11 cellular contexts compared by ENCODE assay signal in genomic region chr14:63874223-63874622, GRCh38. TPM values are rescaled to one million over a fixed set of nuclear protein-coding genes. Genes with fewer than 3 reads are reported as not detected.
A peak's percentile ranks its signal among the peaks of the same experiment; 100 is the strongest.
DNase-seq lines count a peak whose midpoint lies in the region; ATAC-seq and TF ChIP-seq lines count a peak whose summit lies in the region.
"Had no signal": no experiment of that assay in that cellular context is flagged by ENCODE, and none has a peak within 500 bp of the region (broad histone marks: within the 10 kb centered on the region; RNA-seq: fewer than 3 reads in every experiment).

No MANE protein-coding gene starts in this region.

- H3K36me3 ChIP-seq in heart right ventricle = no peaks in the 10 kb centered on the region
- H3K36me3 ChIP-seq in esophagus muscularis mucosa = no peaks in the 10 kb centered on the region
- no peaks in the 10 kb centered on the region for H3K36me3 ChIP-seq in neural cell (ENCODE audit: insufficient read depth, low read length)

- no peaks in the 10 kb centered on the region for H3K9me2 ChIP-seq in neural cell (ENCODE audit: insufficient read depth, low read length)

- H2AFZ ChIP-seq in neural cell (ENCODE audit: low read depth, low read length) = peak overlapping the region; percentile 24

- H3K79me2 ChIP-seq in neural cell (replicated peaks; ENCODE audit: insufficient read depth, low read length) = peaks cover 62% of the 10 kb centered on the region

- DNase-seq in heart right ventricle = no peak
- DNase-seq in left cardiac atrium = no peak
- DNase-seq in esophagus muscularis mucosa (ENCODE audit: extremely low spot score) = no peak
- DNase-seq in effector CD4-positive, alpha-beta T cell = no peak
- DNase-seq in NCI-H82 treated with DMSO at 0.1 percent for 48 hours (lab: John Stamatoyannopoulos, UW; ENCODE audit: unreplicated experiment) = no peak
- DNase-seq in NCI-H748 treated with DMSO at 0.1 percent for 48 hours (lab: John Stamatoyannopoulos, UW) = no peak
- DNase-seq: DMS79; NCI-H2171 treated with DMSO at 0.1 percent for 48 hours; stimulated activated CD4-positive, alpha-beta T cell treated with anti-CD3 and anti-CD28 coated beads, Interleukin-4, amount 100 ng/mL, for 24 hours had no signal

- TF ChIP-seq CTCF in heart right ventricle (IDR thresholded peaks at IDR 0.05) (no peak), esophagus muscularis mucosa (IDR thresholded peaks at IDR 0.05) (no peak), neural cell (IDR thresholded peaks at IDR 0.05; ENCODE audit: poor library complexity, severe bottlenecking) (no peak)

- ATAC-seq in heart right ventricle (peak in 6 of 8 donors; percentile 25 to 64 (median 46)), left cardiac atrium (no peak), GM18511 (IDR thresholded peaks at IDR 0.05; ENCODE audit: unreplicated experiment) (no peak)

- H3K27ac ChIP-seq in heart right ventricle (peak overlapping the region; percentile 2 to 92 (median 76)), esophagus muscularis mucosa (replicated peaks in 1 of 4) (peak overlapping the region; percentile 42 to 54 (median 51)), neural cell (ENCODE audit: low read length) (peak overlapping the region; percentile 67)

- H3K4me2 ChIP-seq in neural cell (ENCODE audit: low read length) = no peak overlapping the region

- H3K27me3 ChIP-seq in heart right ventricle (no peaks in the 10 kb centered on the region), esophagus muscularis mucosa (no peaks in the 10 kb centered on the region), neural cell (ENCODE audit: insufficient read depth, low read depth, low read length) (no peaks in the 10 kb centered on the region)

- 27 to 37% methylated on average over 3 of the region's 3 CpGs for WGBS in heart right ventricle, 2 donors
- 70% methylated on average over 3 of the region's 3 CpGs for WGBS in esophagus muscularis mucosa

- H3K9ac ChIP-seq in neural cell (ENCODE audit: low read length) = peak overlapping the region; percentile 36

- TF ChIP-seq EP300 in esophagus muscularis mucosa (IDR thresholded peaks at IDR 0.05) (no peak), neural cell (conservative IDR thresholded peaks at IDR 0.05; ENCODE audit: poor library complexity, severe bottlenecking) (peak; percentile 31)

- no peak for TF ChIP-seq POLR2A in esophagus muscularis mucosa (IDR thresholded peaks at IDR 0.05; ENCODE audit: low read depth)

- intact Hi-C loops in heart right ventricle (cut with DNase I) = loop anchor here in 1 of 10 donors (2.0 kb wide), 1 partner anchor 19 kb away; no protein-coding TSS in a partner anchor
- intact Hi-C loops in left cardiac atrium (cut with DNase I) = no loop called here
- intact Hi-C loops in esophagus muscularis mucosa (cut with DNase I) = loop anchor here (2.0 kb wide), 1 partner anchor 15 kb away; no protein-coding TSS in a partner anchor

- H3K4me3 ChIP-seq in heart right ventricle (no peak overlapping the region), esophagus muscularis mucosa (no peak overlapping the region), neural cell (ENCODE audit: low read length) (no peak overlapping the region)

- no peaks in the 10 kb centered on the region for H4K20me1 ChIP-seq in neural cell (ENCODE audit: insufficient read depth)

- no peaks in the 10 kb centered on the region for H3K9me3 ChIP-seq in heart right ventricle
- no peaks in the 10 kb centered on the region for H3K9me3 ChIP-seq in esophagus muscularis mucosa
- no peaks in the 10 kb centered on the region for H3K9me3 ChIP-seq in neural cell (ENCODE audit: low read length)

- H3F3A ChIP-seq in neural cell (ENCODE audit: insufficient read depth, low read length, poor library complexity, severe bottlenecking) = no peaks in the 10 kb centered on the region

- peaks cover 4 to 74% (median 52%) of the 10 kb centered on the region in 9 donors for H3K4me1 ChIP-seq in heart right ventricle
- H3K4me1 ChIP-seq in esophagus muscularis mucosa = peaks cover 47 to 58% (median 54%) of the 10 kb centered on the region in 4 donors

- TF ChIP-seq RAD21 in neural cell (conservative IDR thresholded peaks at IDR 0.05) = no peak

TF ChIP-seq in neural cell, 6 proteins besides CTCF, POLR2A, EP300 and RAD21:
- TF ChIP-seq EZH2 (IDR thresholded peaks at IDR 0.05; ENCODE audit: borderline replicate concordance, insufficient read depth, low read length, poor library complexity, severe bottlenecking) (no peak), MXI1 (conservative IDR thresholded peaks at IDR 0.05; ENCODE audit: poor library complexity, severe bottlenecking) (no peak), REST (IDR thresholded peaks at IDR 0.05; ENCODE audit: borderline replicate concordance) (no peak), TAF1 (IDR thresholded peaks at IDR 0.05; ENCODE audit: low read depth) (no peak), SMC3 (conservative IDR thresholded peaks at IDR 0.05; ENCODE audit: poor library complexity) (no peak), POLR2AphosphoS5 (IDR thresholded peaks at IDR 0.05) (no peak)

RNA-seq across cellular contexts. Expression of gene SYNE2, which starts 21.4 kb away (rescaled TPM):
- total RNA-seq in heart right ventricle (100 to 1,000 TPM in 6 of 10 donors, 10 to 100 TPM in 4; 88.4 to 205 (median 110) TPM), left cardiac atrium (100 to 1,000 TPM in 1 of 2 donors, 10 to 100 TPM in 1; 96.3 to 173 TPM), esophagus muscularis mucosa (100 to 1,000 TPM in 2 of 4 donors, 10 to 100 TPM in 2; 92.4 to 165 (median 98.3) TPM)
- polyA plus RNA-seq in heart right ventricle (10 to 100 TPM; 43.6 to 98.7 TPM), neural cell (75.8 and 82.3 TPM in 2 replicates)
- polyA minus RNA-seq in neural cell = 188 and 204 TPM in 2 replicates

Comparison
In these comparisons a context has a peak if more than half of its experiments do, and no peak if none do; other contexts are left out.
1. ATAC-seq: peak in heart right ventricle (6 of 8); none in left cardiac atrium (0 of 2) and GM18511 (single experiment).
2. Peak in every context shown above with its lines, with median percentiles within 50 percentile points of each other: H3K27ac ChIP-seq.